Comparison of ENCODE assay signal across 1 cellular context in the genomic region with DNA sequence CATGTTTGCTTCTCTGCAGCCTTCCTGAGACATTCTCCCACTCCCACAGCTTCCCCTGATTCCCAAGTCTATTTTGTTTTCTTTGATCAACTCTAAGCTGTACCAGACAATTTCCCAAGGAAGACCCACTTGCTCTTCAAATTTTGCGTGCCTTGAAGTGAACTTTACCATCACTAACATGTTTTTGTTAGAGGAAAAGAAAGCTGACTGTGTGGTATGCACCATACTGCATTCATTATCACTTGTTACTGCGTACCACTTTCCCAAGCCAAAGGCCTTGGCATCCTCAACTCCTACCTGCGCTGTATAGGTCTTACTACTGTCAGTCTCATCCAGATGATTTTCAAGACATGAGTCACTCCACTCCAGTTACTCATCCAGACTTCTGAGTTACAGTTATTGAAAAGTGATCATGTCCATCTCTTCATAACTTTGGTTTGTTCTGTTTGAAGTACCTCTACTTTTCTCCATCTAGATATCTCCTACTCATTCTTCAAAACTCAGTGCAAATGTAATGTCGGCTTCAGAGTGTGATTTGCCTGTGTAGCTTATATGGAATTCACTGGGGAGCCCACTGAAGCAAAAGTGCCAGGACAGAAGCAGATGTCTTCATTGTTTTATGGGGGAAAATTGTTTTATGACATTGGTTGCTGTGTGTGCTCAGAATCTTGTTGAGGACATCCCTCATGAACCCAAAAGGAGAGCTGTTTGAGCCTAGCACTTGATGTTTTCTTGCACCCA.
A peak's percentile ranks its signal among the peaks of the same experiment; 100 is the strongest.
TF ChIP-seq lines count a peak whose summit lies in the region.

No MANE protein-coding gene starts in this region.

TF ChIP-seq in K562, 482 proteins besides CTCF, POLR2A, EP300 and RAD21 (continues in another document):
- TF ChIP-seq ZFP30 (CRISPR knock-in tag; IDR thresholded peaks at IDR 0.05; ENCODE audit: borderline replicate concordance) (no peak), KLF1 (tag; IDR thresholded peaks at IDR 0.05) (no peak), ZBTB1 (CRISPR knock-in tag; IDR thresholded peaks at IDR 0.05; ENCODE audit: borderline replicate concordance, low read depth) (no peak), HOMEZ (CRISPR knock-in tag; IDR thresholded peaks at IDR 0.05) (no peak), DLX4 (CRISPR knock-in tag; IDR thresholded peaks at IDR 0.05) (no peak), SRSF7 (optimal IDR thresholded peaks at IDR 0.05; ENCODE audit: low read depth, low read length) (no peak), SUPT5H (IDR thresholded peaks at IDR 0.05) (peak; percentile 73), SMC3 (conservative IDR thresholded peaks at IDR 0.05; ENCODE audit: insufficient read depth, low read depth, low read length) (no peak), ESRRB (CRISPR knock-in tag; IDR thresholded peaks at IDR 0.05; ENCODE audit: borderline replicate concordance) (no peak), ETV6 (IDR thresholded peaks at IDR 0.05; ENCODE audit: borderline replicate concordance in 1 of 2, low read depth in 2 of 2, low read length in 1 of 2) (no peak), ETV6 (CRISPR knock-in tag; IDR thresholded peaks at IDR 0.05; ENCODE audit: borderline replicate concordance) (no peak), KDM5B (IDR thresholded peaks at IDR 0.05; ENCODE audit: insufficient replicate concordance, low read depth, low read length) (peak; percentile 73), TGIF2 (CRISPR knock-in tag; IDR thresholded peaks at IDR 0.05) (no peak), ZNF311 (CRISPR knock-in tag; IDR thresholded peaks at IDR 0.05) (no peak), FOXP1 (CRISPR knock-in tag; IDR thresholded peaks at IDR 0.05) (no peak), HMGN3 (IDR thresholded peaks at IDR 0.05; ENCODE audit: borderline replicate concordance, extremely low read depth, insufficient read length, low read depth, low read length) (no peak), RBM14 (IDR thresholded peaks at IDR 0.05; ENCODE audit: borderline replicate concordance, insufficient read depth, low read depth, low read length) (no peak), USF2 (CRISPR knock-in tag; IDR thresholded peaks at IDR 0.05) (no peak), ZNF41 (CRISPR knock-in tag; conservative IDR thresholded peaks at IDR 0.05) (no peak), TFAP4 (CRISPR knock-in tag; IDR thresholded peaks at IDR 0.05; ENCODE audit: borderline replicate concordance) (no peak), ASH1L (IDR thresholded peaks at IDR 0.05; ENCODE audit: borderline replicate concordance, low read depth, partially characterized antibody) (no peak), HDAC3 (IDR thresholded peaks at IDR 0.05; ENCODE audit: borderline replicate concordance, partially characterized antibody) (no peak), THRB (CRISPR knock-in tag; conservative IDR thresholded peaks at IDR 0.05) (no peak), ZNF253 (CRISPR knock-in tag; conservative IDR thresholded peaks at IDR 0.05) (peak; percentile 18; the same call in 1 of the 2 replicates), STAT5B (CRISPR knock-in tag; IDR thresholded peaks at IDR 0.05) (no peak), ZFPM2 (CRISPR knock-in tag; IDR thresholded peaks at IDR 0.05) (no peak), ZKSCAN8 (CRISPR knock-in tag; IDR thresholded peaks at IDR 0.05) (no peak), CHD2 (IDR thresholded peaks at IDR 0.05; ENCODE audit: low read depth, low read length) (peak; percentile 38; the same call in 1 of the 2 replicates), ZBTB49 (CRISPR knock-in tag; IDR thresholded peaks at IDR 0.05; ENCODE audit: borderline replicate concordance) (no peak), POLR3G (IDR thresholded peaks at IDR 0.05; ENCODE audit: extremely low read depth, insufficient read length, insufficient replicate concordance) (no peak)
- TF ChIP-seq, protein P1, sequence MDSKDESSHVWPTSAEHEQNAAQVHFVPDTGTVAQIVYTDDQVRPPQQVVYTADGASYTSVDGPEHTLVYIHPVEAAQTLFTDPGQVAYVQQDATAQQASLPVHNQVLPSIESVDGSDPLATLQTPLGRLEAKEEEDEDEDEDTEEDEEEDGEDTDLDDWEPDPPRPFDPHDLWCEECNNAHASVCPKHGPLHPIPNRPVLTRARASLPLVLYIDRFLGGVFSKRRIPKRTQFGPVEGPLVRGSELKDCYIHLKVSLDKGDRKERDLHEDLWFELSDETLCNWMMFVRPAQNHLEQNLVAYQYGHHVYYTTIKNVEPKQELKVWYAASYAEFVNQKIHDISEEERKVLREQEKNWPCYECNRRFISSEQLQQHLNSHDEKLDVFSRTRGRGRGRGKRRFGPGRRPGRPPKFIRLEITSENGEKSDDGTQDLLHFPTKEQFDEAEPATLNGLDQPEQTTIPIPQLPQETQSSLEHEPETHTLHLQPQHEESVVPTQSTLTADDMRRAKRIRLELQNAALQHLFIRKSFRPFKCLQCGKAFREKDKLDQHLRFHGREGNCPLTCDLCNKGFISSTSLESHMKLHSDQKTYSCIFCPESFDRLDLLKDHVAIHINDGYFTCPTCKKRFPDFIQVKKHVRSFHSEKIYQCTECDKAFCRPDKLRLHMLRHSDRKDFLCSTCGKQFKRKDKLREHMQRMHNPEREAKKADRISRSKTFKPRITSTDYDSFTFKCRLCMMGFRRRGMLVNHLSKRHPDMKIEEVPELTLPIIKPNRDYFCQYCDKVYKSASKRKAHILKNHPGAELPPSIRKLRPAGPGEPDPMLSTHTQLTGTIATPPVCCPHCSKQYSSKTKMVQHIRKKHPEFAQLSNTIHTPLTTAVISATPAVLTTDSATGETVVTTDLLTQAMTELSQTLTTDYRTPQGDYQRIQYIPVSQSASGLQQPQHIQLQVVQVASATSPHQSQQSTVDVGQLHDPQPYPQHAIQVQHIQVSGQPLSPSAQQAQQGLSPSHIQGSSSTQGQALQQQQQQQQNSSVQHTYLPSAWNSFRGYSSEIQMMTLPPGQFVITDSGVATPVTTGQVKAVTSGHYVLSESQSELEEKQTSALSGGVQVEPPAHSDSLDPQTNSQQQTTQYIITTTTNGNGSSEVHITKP (IDR thresholded peaks at IDR 0.05; ENCODE audit: partially characterized antibody) = no peak
- TF ChIP-seq, protein P2, sequence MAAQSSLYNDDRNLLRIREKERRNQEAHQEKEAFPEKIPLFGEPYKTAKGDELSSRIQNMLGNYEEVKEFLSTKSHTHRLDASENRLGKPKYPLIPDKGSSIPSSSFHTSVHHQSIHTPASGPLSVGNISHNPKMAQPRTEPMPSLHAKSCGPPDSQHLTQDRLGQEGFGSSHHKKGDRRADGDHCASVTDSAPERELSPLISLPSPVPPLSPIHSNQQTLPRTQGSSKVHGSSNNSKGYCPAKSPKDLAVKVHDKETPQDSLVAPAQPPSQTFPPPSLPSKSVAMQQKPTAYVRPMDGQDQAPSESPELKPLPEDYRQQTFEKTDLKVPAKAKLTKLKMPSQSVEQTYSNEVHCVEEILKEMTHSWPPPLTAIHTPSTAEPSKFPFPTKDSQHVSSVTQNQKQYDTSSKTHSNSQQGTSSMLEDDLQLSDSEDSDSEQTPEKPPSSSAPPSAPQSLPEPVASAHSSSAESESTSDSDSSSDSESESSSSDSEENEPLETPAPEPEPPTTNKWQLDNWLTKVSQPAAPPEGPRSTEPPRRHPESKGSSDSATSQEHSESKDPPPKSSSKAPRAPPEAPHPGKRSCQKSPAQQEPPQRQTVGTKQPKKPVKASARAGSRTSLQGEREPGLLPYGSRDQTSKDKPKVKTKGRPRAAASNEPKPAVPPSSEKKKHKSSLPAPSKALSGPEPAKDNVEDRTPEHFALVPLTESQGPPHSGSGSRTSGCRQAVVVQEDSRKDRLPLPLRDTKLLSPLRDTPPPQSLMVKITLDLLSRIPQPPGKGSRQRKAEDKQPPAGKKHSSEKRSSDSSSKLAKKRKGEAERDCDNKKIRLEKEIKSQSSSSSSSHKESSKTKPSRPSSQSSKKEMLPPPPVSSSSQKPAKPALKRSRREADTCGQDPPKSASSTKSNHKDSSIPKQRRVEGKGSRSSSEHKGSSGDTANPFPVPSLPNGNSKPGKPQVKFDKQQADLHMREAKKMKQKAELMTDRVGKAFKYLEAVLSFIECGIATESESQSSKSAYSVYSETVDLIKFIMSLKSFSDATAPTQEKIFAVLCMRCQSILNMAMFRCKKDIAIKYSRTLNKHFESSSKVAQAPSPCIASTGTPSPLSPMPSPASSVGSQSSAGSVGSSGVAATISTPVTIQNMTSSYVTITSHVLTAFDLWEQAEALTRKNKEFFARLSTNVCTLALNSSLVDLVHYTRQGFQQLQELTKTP (IDR thresholded peaks at IDR 0.05; ENCODE audit: low read depth in 1 of 2, partially characterized antibody in 2 of 2) = no peak
- TF ChIP-seq, protein P3, sequence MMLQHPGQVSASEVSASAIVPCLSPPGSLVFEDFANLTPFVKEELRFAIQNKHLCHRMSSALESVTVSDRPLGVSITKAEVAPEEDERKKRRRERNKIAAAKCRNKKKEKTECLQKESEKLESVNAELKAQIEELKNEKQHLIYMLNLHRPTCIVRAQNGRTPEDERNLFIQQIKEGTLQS (IDR thresholded peaks at IDR 0.05) = peak; percentile 27
- TF ChIP-seq, protein P3 (CRISPR knock-in tag; conservative IDR thresholded peaks at IDR 0.05) = 0 out of 2 replicates have a peak, but pooled peaks have one; percentile 19
- TF ChIP-seq, protein P4, sequence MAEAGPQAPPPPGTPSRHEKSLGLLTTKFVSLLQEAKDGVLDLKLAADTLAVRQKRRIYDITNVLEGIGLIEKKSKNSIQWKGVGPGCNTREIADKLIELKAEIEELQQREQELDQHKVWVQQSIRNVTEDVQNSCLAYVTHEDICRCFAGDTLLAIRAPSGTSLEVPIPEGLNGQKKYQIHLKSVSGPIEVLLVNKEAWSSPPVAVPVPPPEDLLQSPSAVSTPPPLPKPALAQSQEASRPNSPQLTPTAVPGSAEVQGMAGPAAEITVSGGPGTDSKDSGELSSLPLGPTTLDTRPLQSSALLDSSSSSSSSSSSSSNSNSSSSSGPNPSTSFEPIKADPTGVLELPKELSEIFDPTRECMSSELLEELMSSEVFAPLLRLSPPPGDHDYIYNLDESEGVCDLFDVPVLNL (CRISPR knock-in tag; IDR thresholded peaks at IDR 0.05; ENCODE audit: low read depth) = no peak
- TF ChIP-seq, protein P5, sequence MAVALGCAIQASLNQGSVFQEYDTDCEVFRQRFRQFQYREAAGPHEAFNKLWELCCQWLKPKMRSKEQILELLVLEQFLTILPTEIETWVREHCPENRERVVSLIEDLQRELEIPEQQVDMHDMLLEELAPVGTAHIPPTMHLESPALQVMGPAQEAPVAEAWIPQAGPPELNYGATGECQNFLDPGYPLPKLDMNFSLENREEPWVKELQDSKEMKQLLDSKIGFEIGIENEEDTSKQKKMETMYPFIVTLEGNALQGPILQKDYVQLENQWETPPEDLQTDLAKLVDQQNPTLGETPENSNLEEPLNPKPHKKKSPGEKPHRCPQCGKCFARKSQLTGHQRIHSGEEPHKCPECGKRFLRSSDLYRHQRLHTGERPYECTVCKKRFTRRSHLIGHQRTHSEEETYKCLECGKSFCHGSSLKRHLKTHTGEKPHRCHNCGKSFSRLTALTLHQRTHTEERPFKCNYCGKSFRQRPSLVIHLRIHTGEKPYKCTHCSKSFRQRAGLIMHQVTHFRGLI (CRISPR knock-in tag; IDR thresholded peaks at IDR 0.05) = no peak
